ENCODE assay signal across 30 cellular contexts in genomic region chr10:49268185-49268584, GRCh38. TPM values are rescaled to one million over a fixed set of nuclear protein-coding genes. Genes with fewer than 3 reads are reported as not detected.
A peak's percentile ranks its signal among the peaks of the same experiment; 100 is the strongest.
DNase-seq lines count a peak whose midpoint lies in the region; FAIRE-seq and TF ChIP-seq lines count a peak whose summit lies in the region.
"Had no signal": no experiment of that assay in that cellular context is flagged by ENCODE, and none has a peak within 500 bp of the region (broad histone marks: within the 10 kb centered on the region; RNA-seq: fewer than 3 reads in every experiment).

No MANE protein-coding gene starts in this region.

- no peak overlapping the region for H4K91ac ChIP-seq in H1 (replicated peaks; ENCODE audit: insufficient read length, low read length)

- no peak for DNase-seq in GM10266 (ENCODE audit: extremely low spot score)
- no peak for DNase-seq in GM13977 (ENCODE audit: low spot score)
- no peak for DNase-seq in H1 (ENCODE audit: low read depth in 1 of 2, low spot score in 2 of 2)
- DNase-seq in hepatocyte (ENCODE audit: low spot score) = no peak
- DNase-seq in NCI-H2227 (lab: John Stamatoyannopoulos, UW; ENCODE audit: unreplicated experiment) = no peak
- DNase-seq in effector CD8-positive, alpha-beta T cell (lab: John Stamatoyannopoulos, UW) = no peak
- DNase-seq: Caco-2; CD8-positive, alpha-beta T cell; DMS 273 treated with DMSO at 0.1 percent for 48 hours; DND-41; KG1; NCI-H1105; NCI-H146; NCI-H1930; NCI-H2107; NCI-H446; NCI-H524 treated with DMSO at 0.1 percent for 48 hours; NCI-H774; OCI-M1; SIG-M5; SK-N-SH; SW 1271; T-helper 9 cell had no signal

- no peak for TF ChIP-seq POLR2A in H1 (IDR thresholded peaks at IDR 0.05; ENCODE audit: control extremely low read depth in 1 of 2, low read depth in 2 of 2, low read length in 2 of 2)

- no peak overlapping the region for H3K14ac ChIP-seq in H1 (ENCODE audit: insufficient read length)

- peak; percentile 19 for FAIRE-seq in H1 (lab: Jason Lieb, UNC)
- FAIRE-seq: GM12878, RCC 7860 had no signal

- H2BK15ac ChIP-seq in H1 (ENCODE audit: low read length) = no peak overlapping the region

- no peaks in the 10 kb centered on the region for H3K9me3 ChIP-seq in OCI-LY1 (ENCODE audit: low read length)
- H3K9me3 ChIP-seq in H1 (ENCODE audit: insufficient read depth in 2 of 2, low read depth in 1 of 2, low read length in 1 of 2) = peaks cover 3% of the 10 kb centered on the region in 2 experiments; a peak in 2 of 4 replicates
- peaks cover 2% of the 10 kb centered on the region for H3K9me3 ChIP-seq in hepatocyte (ENCODE audit: low read depth)
- H3K9me3 ChIP-seq: SK-N-SH had no signal

- no peaks in the 10 kb centered on the region for H4K20me1 ChIP-seq in OCI-LY1 (ENCODE audit: insufficient read depth, low read length)
- no peaks in the 10 kb centered on the region for H4K20me1 ChIP-seq in H1 (replicated peaks in 1 of 2; ENCODE audit: control insufficient read depth in 1 of 2, insufficient read depth in 2 of 2, low read length in 2 of 2)
- H4K20me1 ChIP-seq in hepatocyte (ENCODE audit: insufficient read depth, poor library complexity, severe bottlenecking) = no peaks in the 10 kb centered on the region

- no peaks in the 10 kb centered on the region for H3K79me1 ChIP-seq in H1 (ENCODE audit: low read depth, low read length)

- H2BK20ac ChIP-seq in H1 (ENCODE audit: low read length) = no peak overlapping the region

- H3K9ac ChIP-seq in OCI-LY1 (ENCODE audit: low read length) = no peak overlapping the region
- H3K9ac ChIP-seq in H1 (replicated peaks in 1 of 4; ENCODE audit: extremely low read depth in 1 of 4, low read depth in 3 of 4, low read length in 3 of 4) = no peak overlapping the region
- H3K9ac ChIP-seq: SK-N-SH had no signal

- H3K4me1 ChIP-seq in OCI-LY1 (ENCODE audit: insufficient read depth, low read length, severe bottlenecking) (no peaks in the 10 kb centered on the region), H1 (replicated peaks in 1 of 4; ENCODE audit: control insufficient read depth in 3 of 4, insufficient read depth in 4 of 4, low read length in 3 of 4) (no peaks in the 10 kb centered on the region), hepatocyte (ENCODE audit: insufficient read depth) (no peaks in the 10 kb centered on the region)
- H3K4me1 ChIP-seq: Caco-2 had no signal

- no peak overlapping the region for H3K18ac ChIP-seq in H1 (ENCODE audit: extremely low read depth, low read length)

- TF ChIP-seq RAD21 in H1 (IDR thresholded peaks at IDR 0.05 in 1 of 2, conservative IDR thresholded peaks at IDR 0.05 in 1 of 2; ENCODE audit: low read depth in 2 of 2, low read length in 2 of 2) = no peak

- H3K4me2 ChIP-seq in OCI-LY1 (ENCODE audit: low read length) (no peak overlapping the region), H1 (ENCODE audit: insufficient read depth in 1 of 2, low read depth in 2 of 2, low read length in 2 of 2) (no peak overlapping the region), hepatocyte (no peak overlapping the region)
- H3K4me2 ChIP-seq: SK-N-SH had no signal

- H3K36me3 ChIP-seq in OCI-LY1 (ENCODE audit: insufficient read depth, low read length) = no peaks in the 10 kb centered on the region
- no peaks in the 10 kb centered on the region for H3K36me3 ChIP-seq in H1 (ENCODE audit: control insufficient read depth in 2 of 4, insufficient read depth in 4 of 4, low read length in 3 of 4)
- no peaks in the 10 kb centered on the region for H3K36me3 ChIP-seq in hepatocyte (replicated peaks; ENCODE audit: insufficient read depth, low read depth)

- H3K27ac ChIP-seq in OCI-LY1 (ENCODE audit: low read depth, low read length, poor library complexity, severe bottlenecking) (no peak overlapping the region), H1 (ENCODE audit: low read depth, low read length) (no peak overlapping the region), hepatocyte (no peak overlapping the region)
- H3K27ac ChIP-seq: C4-2B had no signal

- H3K27me3 ChIP-seq in OCI-LY1 (ENCODE audit: insufficient read depth, low read length) (no peaks in the 10 kb centered on the region), H1 (replicated peaks in 1 of 4; ENCODE audit: control insufficient read depth in 3 of 4, extremely low read depth in 1 of 4, insufficient read depth in 3 of 4, low read length in 3 of 4) (no peaks in the 10 kb centered on the region; a peak in 2 of 7 replicates), hepatocyte (no peaks in the 10 kb centered on the region)

- no peak for TF ChIP-seq EP300 in H1 (IDR thresholded peaks at IDR 0.05; ENCODE audit: borderline replicate concordance in 1 of 2, low read depth in 2 of 2, low read length in 2 of 2)

- CTCF ChIA-PET in H1 (lab: Charles Lee; ENCODE audit: partially characterized antibody) = interaction anchor here (0.6 kb wide), 1 partner anchor 243 kb away, joined by 4 read pairs; no protein-coding TSS in a partner anchor

- H4K5ac ChIP-seq in H1 (ENCODE audit: insufficient read length, low read depth, low read length) = no peak overlapping the region

- H3K9me2 ChIP-seq in OCI-LY1 (ENCODE audit: low read depth, low read length) (no peaks in the 10 kb centered on the region), hepatocyte (replicated peaks; ENCODE audit: insufficient read depth) (no peaks in the 10 kb centered on the region)
- H3K9me2 ChIP-seq: SK-N-SH had no signal

- WGBS in H1 (ENCODE audit: extremely low coverage in 1 of 2, insufficient coverage in 1 of 2, insufficient read length in 1 of 2, insufficient replicate concordance in 2 of 2, low coverage in 1 of 2, low lambda C conversion rate in 2 of 2, missing lambda C conversion rate in 1 of 2), 2 experiments = 83% methylated on average over 2 of the region's 2 CpGs; no CpG with 5 or more reads in 1 of the 2 experiments
- 71% methylated on average over 2 of the region's 2 CpGs for WGBS in hepatocyte (ENCODE audit: low lambda C conversion rate, missing lambda C conversion rate)

- H4K8ac ChIP-seq in H1 (ENCODE audit: extremely low read depth, insufficient read depth, low read length) = no peak overlapping the region

- H3K4me3 ChIP-seq in OCI-LY1 (ENCODE audit: low read depth, low read length, poor library complexity, severe bottlenecking) (no peak overlapping the region), H1 (ENCODE audit: extremely low read depth in 1 of 4, insufficient read depth in 2 of 4, low read depth in 3 of 4, low read length in 4 of 4) (no peak overlapping the region), hepatocyte (no peak overlapping the region)
- H3K4me3 ChIP-seq: GM12878 had no signal

- no peak overlapping the region for H3K4ac ChIP-seq in H1 (replicated peaks; ENCODE audit: insufficient read length, low read depth, low read length)

- TF ChIP-seq CTCF in GM10266 (IDR thresholded peaks at IDR 0.05; ENCODE audit: control insufficient read depth, insufficient read depth, low read depth, missing control alignments) = peak; percentile 19
- TF ChIP-seq CTCF in GM13977 (IDR thresholded peaks at IDR 0.05; ENCODE audit: extremely low read depth, insufficient read depth, missing control alignments) = peak; percentile 19
- peak; percentile 40; the same call in 1 of the 2 replicates for TF ChIP-seq CTCF in OCI-LY1 (IDR thresholded peaks at IDR 0.05; ENCODE audit: low read length)
- no peak for TF ChIP-seq CTCF in H1 (IDR thresholded peaks at IDR 0.05; ENCODE audit: control extremely low read depth in 1 of 3, insufficient read depth in 1 of 3, low read depth in 1 of 3, low read length in 3 of 3)
- TF ChIP-seq CTCF in hepatocyte (IDR thresholded peaks at IDR 0.05; ENCODE audit: poor library complexity) = no peak

- no peaks in the 10 kb centered on the region for H3F3A ChIP-seq in OCI-LY1 (ENCODE audit: insufficient read depth, low read length)

- no peak overlapping the region for H3K23ac ChIP-seq in H1 (ENCODE audit: insufficient read length)

- H2AK5ac ChIP-seq in H1 (ENCODE audit: low read depth, low read length) = no peak overlapping the region

- H2BK5ac ChIP-seq in H1 (ENCODE audit: low read depth, low read length) = no peak overlapping the region

- no peak overlapping the region for H2BK120ac ChIP-seq in H1 (replicated peaks; ENCODE audit: low read depth, low read length)

- H3K79me2 ChIP-seq in OCI-LY1 (ENCODE audit: insufficient read depth, low read length) = no peaks in the 10 kb centered on the region
- H3K79me2 ChIP-seq in H1 (ENCODE audit: control insufficient read depth in 1 of 2, insufficient read depth in 2 of 2, low read length in 2 of 2) = no peaks in the 10 kb centered on the region
- H3K79me2 ChIP-seq in hepatocyte = no peaks in the 10 kb centered on the region

- H2BK12ac ChIP-seq in H1 (ENCODE audit: low read depth, low read length) = no peak overlapping the region

- no peak overlapping the region for H3K56ac ChIP-seq in H1 (replicated peaks; ENCODE audit: insufficient read length, low read depth, low read length)

- POLR2A ChIA-PET in H1 (lab: Charles Lee; ENCODE audit: partially characterized antibody) = no interaction called here

- H2AFZ ChIP-seq in OCI-LY1 (ENCODE audit: low read length) (no peak overlapping the region), H1 (ENCODE audit: low read length) (no peak overlapping the region), hepatocyte (no peak overlapping the region)

- in situ Hi-C loops in GM13977 (cut with MboI; ENCODE audit: low pct_unique_long_range_greater_than_20kb, low sequenced_read_pairs, unreplicated experiment) = no loop called here

- H3K23me2 ChIP-seq in H1 (ENCODE audit: low read depth, low read length) = no peaks in the 10 kb centered on the region

TF ChIP-seq in H1, 55 proteins besides CTCF, POLR2A, EP300 and RAD21:
- TF ChIP-seq SAP30 (IDR thresholded peaks at IDR 0.05; ENCODE audit: insufficient read depth, insufficient replicate concordance, low read length) (no peak), EGR1 (IDR thresholded peaks at IDR 0.05; ENCODE audit: borderline replicate concordance, low read depth, low read length) (no peak), SIRT6 (IDR thresholded peaks at IDR 0.05; ENCODE audit: low read length) (no peak), CEBPB (IDR thresholded peaks at IDR 0.05; ENCODE audit: low read depth, low read length) (no peak), RNF2 (IDR thresholded peaks at IDR 0.05; ENCODE audit: borderline replicate concordance, low read depth, low read length, missing control alignments, poor library complexity, severe bottlenecking) (no peak), POU5F1 (IDR thresholded peaks at IDR 0.05; ENCODE audit: low read depth, low read length) (no peak)

RNA-seq across cellular contexts. Expression of gene C10orf71, which starts 30.8 kb away (rescaled TPM):
- total RNA-seq in H1 (2021; fragmentation: NEBNext Ultra II Directional; extraction: Animal tissue kit (Norgen Biotek cat#: 25700)) = not detected in 2 replicates
- polyA plus RNA-seq in H1 (2011; rRNA removed) (not detected in 2 replicates), hepatocyte (not detected in 2 replicates)
- polyA plus RNA-seq in H1 (2011; cell fraction: cytosol; rRNA removed) = not detected
- not detected for polyA plus RNA-seq in H1 (2011; cell fraction: nucleus; rRNA removed)
- polyA plus RNA-seq in H1 (2012, experiment 1 of 2) = not detected in 4 replicates
- not detected for polyA plus RNA-seq in H1 (2012, experiment 2 of 2)
- not detected for polyA plus RNA-seq in H1 (2013, experiment 1 of 2)
- polyA plus RNA-seq in H1 (2013, experiment 2 of 2) = not detected
- not detected in 2 replicates for polyA minus RNA-seq in H1 (2011; rRNA and poly(A)+ RNA removed)
- not detected for polyA minus RNA-seq in H1 (2011; cell fraction: cytosol; rRNA and poly(A)+ RNA removed)
- not detected for polyA minus RNA-seq in H1 (2011; cell fraction: nucleus; rRNA and poly(A)+ RNA removed)
- total RNA-seq in hepatocyte = not detected in 2 replicates
- total RNA-seq: A673; Caco-2; CD8-positive, alpha-beta T cell; GM12878; H4; HT1080 had no signal
- polyA plus RNA-seq: GM12878, SK-N-SH had no signal

Comparison
In these comparisons a context has a peak if more than half of its experiments do, and no peak if none do; other contexts are left out.
1. CTCF ChIP-seq: peak in GM10266 (single experiment), GM13977 (single experiment) and OCI-LY1 (single experiment); none in H1 (0 of 3) and hepatocyte (single experiment).